In genomic region chr15:52678036-52678467, GRCh38 we compare ENCODE assay signal across 8 cellular contexts. TPM values are rescaled to one million over a fixed set of nuclear protein-coding genes. Genes with fewer than 3 reads are reported as not detected.
DNase-seq lines count a peak whose midpoint lies in the region; ATAC-seq and TF ChIP-seq lines count a peak whose summit lies in the region.

No MANE protein-coding gene starts in this region.

- TF ChIP-seq EP300 in gastroesophageal sphincter (IDR thresholded peaks at IDR 0.05): no peak

- TF ChIP-seq CTCF in AG04449 (IDR thresholded peaks at IDR 0.05; ENCODE audit: insufficient read depth, low read length, missing control alignments) (peak; percentile 34), gastroesophageal sphincter (IDR thresholded peaks at IDR 0.05) (peak in 1 of 4 experiments; percentile 41), neutrophil (IDR thresholded peaks at IDR 0.05) (no peak), testis (IDR thresholded peaks at IDR 0.05) (no peak)

- H3K4me3 ChIP-seq in AG04449 (ENCODE audit: low read depth, low read length) (peak overlapping the region; percentile 84), gastroesophageal sphincter (peak overlapping the region; percentile 67 to 81), neutrophil (ENCODE audit: low read depth in 1 of 2, low read length in 1 of 2) (peak overlapping the region; percentile 68 to 81), testis (peak overlapping the region; percentile 89 to 98)

- 0% methylated on average over 8 to 11 of the region's 13 CpGs for WGBS in gastroesophageal sphincter (ENCODE audit: low coverage in 1 of 2), 2 donors
- 0 to 1% methylated on average over 13 of the region's 13 CpGs for WGBS in testis, 2 donors

- DNase-seq in AG04449 (ENCODE audit: low read depth, low spot score) (no peak), RPMI7951 (ENCODE audit: low read depth) (peak; percentile 63), testis (peak; percentile 87)
- DNase-seq in activated naive CD4-positive, alpha-beta T cell (lab: John Stamatoyannopoulos, UW): peak; percentile 3 to 34 (median 19)

- ATAC-seq in GM18505 (IDR thresholded peaks at IDR 0.05; ENCODE audit: unreplicated experiment) (peak; percentile 26), HG03108 (IDR thresholded peaks at IDR 0.05; ENCODE audit: unreplicated experiment) (peak; percentile 23), gastroesophageal sphincter (peak; percentile 36)

- intact Hi-C loops in testis (cut with DNase I; ENCODE audit: low total_unique reads): no loop called here

- no peak for TF ChIP-seq POLR2A in GM18505 (IDR thresholded peaks at IDR 0.05; ENCODE audit: borderline replicate concordance, extremely low read depth, insufficient read depth, insufficient read length)
- TF ChIP-seq POLR2A in gastroesophageal sphincter (IDR thresholded peaks at IDR 0.05): no peak
- TF ChIP-seq POLR2A in testis (IDR thresholded peaks at IDR 0.05): no peak

- peaks cover 0 to 31% of the 10 kb centered on the region in 2 donors for H3K36me3 ChIP-seq in gastroesophageal sphincter
- peaks cover 30% of the 10 kb centered on the region for H3K36me3 ChIP-seq in neutrophil
- H3K36me3 ChIP-seq in testis (ENCODE audit: low read depth, missing control alignments): no peaks in the 10 kb centered on the region

- H3K9me3 ChIP-seq in gastroesophageal sphincter: no peaks in the 10 kb centered on the region
- H3K9me3 ChIP-seq in neutrophil: no peaks in the 10 kb centered on the region
- no peaks in the 10 kb centered on the region for H3K9me3 ChIP-seq in testis

- POLR2A ChIA-PET in AG04449 (lab: Yijun Ruan, JAX): no interaction called here

- CTCF ChIA-PET in AG04449 (lab: Yijun Ruan, JAX): interaction anchor here (0.8 to 1.1 kb wide), 3 partner anchors 10 to 421 kb away, joined by 3 read pairs; no protein-coding TSS in a partner anchor

- H3K27ac ChIP-seq in gastroesophageal sphincter (peak overlapping the region; percentile 92 to 98 (median 95)), neutrophil (peak overlapping the region; percentile 98), testis (peak overlapping the region; percentile 96 to 97)

- H3K4me1 ChIP-seq in gastroesophageal sphincter: peaks cover 5 to 61% (median 11%) of the 10 kb centered on the region in 3 donors
- H3K4me1 ChIP-seq in neutrophil (ENCODE audit: control insufficient read depth in 1 of 2, insufficient read depth in 1 of 2, low read depth in 1 of 2, low read length in 1 of 2): peaks cover 26 to 33% of the 10 kb centered on the region in 2 experiments
- peaks cover 30% of the 10 kb centered on the region for H3K4me1 ChIP-seq in testis

- H3K27me3 ChIP-seq in gastroesophageal sphincter (no peaks in the 10 kb centered on the region), neutrophil (peaks cover 18% of the 10 kb centered on the region), testis (no peaks in the 10 kb centered on the region)

RNA-seq across cellular contexts. Expression of gene ATOSA, which starts 1.1 kb away (rescaled TPM):
- total RNA-seq in RPMI7951 (2014; rRNA removed; shearing (Covaris generic)): 9.6 and 11.4 TPM in 2 replicates
- 100 to 1,000 TPM in 1 of 4 donors, 10 to 100 TPM in 3; 32.6 to 105 (median 64.3) TPM for total RNA-seq in gastroesophageal sphincter
- 100 to 1,000 TPM; 128 to 129 TPM for total RNA-seq in testis
- polyA plus RNA-seq in testis (ENCODE audit: insufficient read depth, low read depth, low replicate concordance): 37.9 TPM
